Comparison of ENCODE assay signal across 24 cellular contexts in the genomic region with DNA sequence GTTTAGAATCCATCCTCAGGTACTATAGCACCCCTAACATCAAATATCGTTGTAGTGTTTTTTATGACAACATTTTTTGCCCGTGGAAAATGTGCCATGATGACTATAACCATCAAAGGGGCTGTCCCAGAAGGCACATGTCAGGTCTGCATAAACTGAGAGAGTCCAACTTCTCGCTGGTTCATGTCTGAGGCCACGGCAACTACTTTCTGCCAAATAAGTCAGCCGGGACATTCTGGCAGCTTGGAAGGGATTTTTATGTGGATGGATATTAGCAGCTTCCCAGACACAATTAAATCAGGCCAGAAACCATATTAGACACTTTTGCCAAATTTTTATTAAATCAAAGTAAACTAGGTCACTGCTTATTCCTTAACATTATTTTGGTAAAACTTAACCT.
"Had no signal": no experiment of that assay in that cellular context is flagged by ENCODE, and none has a peak within 500 bp of the region (broad histone marks: within the 10 kb centered on the region; RNA-seq: fewer than 3 reads in every experiment).

No MANE protein-coding gene starts in this region.

- ATAC-seq: left lung; lower lobe of right lung; mucosa of descending colon; natural killer cell treated with Interleukin-12 subunit alpha and Interleukin-12 subunit beta and Interleukin-15 and Interleukin-18, amount 100 ng/mL, for 72 hours; stimulated activated effector memory CD8-positive, alpha-beta T cell treated with anti-CD3 and anti-CD28 coated beads, Interleukin-12 subunit alpha, Interleukin-12 subunit beta, amount 100 ng/mL, for 72 hours had no signal

- H3K27ac Mint-ChIP-seq: memory B cell; naive B cell; natural killer cell treated with Interleukin-12 subunit alpha and Interleukin-12 subunit beta and Interleukin-15 and Interleukin-18, amount 100 ng/mL, for 72 hours; stimulated activated effector memory CD8-positive, alpha-beta T cell treated with anti-CD3 and anti-CD28 coated beads, Interleukin-12 subunit alpha, Interleukin-12 subunit beta, amount 100 ng/mL, for 72 hours had no signal

- H3K27me3 ChIP-seq: esophagus muscularis mucosa, left lung, sigmoid colon, stomach, testis, tibial nerve, upper lobe of left lung had no signal

- DNase-seq: dermis blood vessel endothelial cell; effector memory CD4-positive, alpha-beta T cell; foreskin melanocyte; glutamatergic neuron; left lung; lower lobe of right lung; mucosa of descending colon; naive B cell; nucleus accumbens; sigmoid colon; stimulated activated CD4-positive, alpha-beta T cell treated with anti-CD3 and anti-CD28 coated beads, Interleukin-2, amount 100 ng/mL, for 24 hours; stimulated activated CD4-positive, alpha-beta T cell treated with anti-CD3 and anti-CD28 coated beads, Interleukin-4, amount 100 ng/mL, for 24 hours; stimulated activated naive CD4-positive, alpha-beta T cell treated with Interleukin-2 at 50 U/mL for 16 hours; stomach; testis; upper lobe of left lung had no signal

- H3K9me3 ChIP-seq: esophagus muscularis mucosa, lower lobe of right lung, mucosa of descending colon, prostate gland, sigmoid colon, stomach, testis, tibial nerve, upper lobe of left lung had no signal

- H3K27ac ChIP-seq: coronary artery, esophagus muscularis mucosa, left lung, lower lobe of right lung, prostate gland, stomach, testis, tibial nerve, upper lobe of left lung had no signal

- H3K4me3 ChIP-seq: coronary artery, esophagus muscularis mucosa, left lung, lower lobe of right lung, mucosa of descending colon, prostate gland, sigmoid colon, stomach, testis, tibial nerve, upper lobe of left lung had no signal

- H3K36me3 ChIP-seq: esophagus muscularis mucosa, left lung, lower lobe of right lung, prostate gland, sigmoid colon, stomach, tibial nerve, upper lobe of left lung had no signal

- H3K36me3 Mint-ChIP-seq: memory B cell; naive B cell; stimulated activated effector memory CD8-positive, alpha-beta T cell treated with anti-CD3 and anti-CD28 coated beads, Interleukin-12 subunit alpha, Interleukin-12 subunit beta, amount 100 ng/mL, for 72 hours had no signal

- H3K4me1 Mint-ChIP-seq: central memory CD8-positive, alpha-beta T cell; memory B cell; naive B cell; stimulated activated effector memory CD8-positive, alpha-beta T cell treated with anti-CD3 and anti-CD28 coated beads, Interleukin-12 subunit alpha, Interleukin-12 subunit beta, amount 100 ng/mL, for 72 hours had no signal

- H3K27me3 Mint-ChIP-seq: central memory CD8-positive, alpha-beta T cell; memory B cell; naive B cell; natural killer cell treated with Interleukin-12 subunit alpha and Interleukin-12 subunit beta and Interleukin-15 and Interleukin-18, amount 100 ng/mL, for 72 hours had no signal

- H3K4me3 Mint-ChIP-seq: central memory CD8-positive, alpha-beta T cell; memory B cell; naive B cell; natural killer cell treated with Interleukin-12 subunit alpha and Interleukin-12 subunit beta and Interleukin-15 and Interleukin-18, amount 100 ng/mL, for 72 hours; stimulated activated effector memory CD8-positive, alpha-beta T cell treated with anti-CD3 and anti-CD28 coated beads, Interleukin-12 subunit alpha, Interleukin-12 subunit beta, amount 100 ng/mL, for 72 hours had no signal

- H3K4me1 ChIP-seq: left lung, lower lobe of right lung, prostate gland had no signal
